In the genomic region with DNA sequence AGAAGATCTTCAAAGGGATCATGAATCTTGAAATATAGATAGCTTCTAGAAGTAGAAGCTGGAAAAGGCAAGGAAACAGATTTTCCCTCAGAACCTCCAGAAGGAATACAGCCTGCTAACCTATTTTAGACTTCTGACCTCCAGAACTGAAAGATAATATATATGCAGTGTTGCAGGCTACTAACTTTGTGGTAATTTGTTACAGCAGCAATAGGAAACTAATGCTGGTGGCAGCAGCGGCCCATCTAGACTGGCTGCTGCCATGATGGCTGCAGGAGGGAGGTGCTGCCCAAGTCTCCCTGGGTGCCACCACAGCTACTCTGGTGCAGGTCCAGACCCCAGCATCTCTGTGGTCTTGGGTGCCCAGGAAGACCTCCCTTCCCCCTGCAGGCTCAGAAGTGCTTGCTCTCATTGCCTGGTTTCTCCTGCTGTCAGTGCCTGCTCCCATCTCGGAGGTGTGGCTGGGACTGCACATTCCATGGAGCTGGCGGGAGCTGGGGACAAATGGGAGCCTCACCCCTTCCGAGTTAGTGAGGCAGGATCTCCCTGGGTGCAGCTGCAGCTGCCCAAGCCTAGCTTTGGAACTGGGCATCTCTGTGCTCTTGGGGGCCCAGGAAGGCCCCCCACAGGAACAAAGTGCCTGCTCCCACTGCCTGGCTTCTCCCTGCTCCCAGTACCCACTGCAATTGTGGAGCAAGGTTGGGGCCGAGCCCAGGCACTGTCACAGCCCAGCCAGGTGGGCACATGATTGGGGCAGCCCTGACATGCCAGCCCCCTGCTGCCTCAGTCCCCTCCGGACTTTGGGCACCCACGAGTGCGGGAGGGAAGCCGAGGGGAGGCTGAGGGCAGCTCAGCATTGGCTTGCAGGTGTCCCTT, we compare ENCODE assay signal across 31 cellular contexts.
"Had no signal": no experiment of that assay in that cellular context is flagged by ENCODE, and none has a peak within 500 bp of the region (broad histone marks: within the 10 kb centered on the region; RNA-seq: fewer than 3 reads in every experiment).

No MANE protein-coding gene starts in this region.

- H3K27me3 ChIP-seq: left lung, neutrophil, ovary, right atrium auricular region, testis, thyroid gland, transverse colon, upper lobe of left lung had no signal

- FAIRE-seq: islet of Langerhans, kidney, urothelium cell line had no signal

- H3K4me3 ChIP-seq: left lung, lower lobe of right lung, ovary, right atrium auricular region, skin epidermis, stomach, testis, thyroid gland, transverse colon, upper lobe of left lung had no signal

- ATAC-seq: left colon; left lung; lower lobe of right lung; naive thymus-derived CD8-positive, alpha-beta T cell; sciatic nerve; stimulated activated memory B cell treated with anti-CD40 and anti-IgM and Interleukin-4, amounts not matched to agents 10 μg/mL and 1 μg/mL and 100 μg/mL, for 72 hours had no signal

- H3K36me3 ChIP-seq: left lung, lower lobe of right lung, neutrophil, ovary, right atrium auricular region, stomach, thyroid gland, transverse colon, upper lobe of left lung had no signal

- H3K36me3 Mint-ChIP-seq: immature natural killer cell; stimulated activated memory B cell treated with anti-CD40 and anti-IgM and Interleukin-4, amounts not matched to agents 10 μg/mL and 1 μg/mL and 100 μg/mL, for 72 hours had no signal

- H3K4me1 ChIP-seq: left lung, lower lobe of right lung, right atrium auricular region, stomach, testis, thyroid gland, transverse colon, upper lobe of left lung had no signal

- H3K9me3 ChIP-seq: left lung, lower lobe of right lung, neutrophil, ovary, right atrium auricular region, stomach, testis, thyroid gland, transverse colon, upper lobe of left lung had no signal

- DNase-seq: hypothalamus; immature natural killer cell; kidney; left colon; lower lobe of right lung; mammary epithelial cell; mesenchymal stem cell; naive thymus-derived CD8-positive, alpha-beta T cell; occipital lobe; ovary; stimulated activated CD4-positive, alpha-beta T cell treated with anti-CD3 and anti-CD28 coated beads, Interleukin-12 subunit alpha, Interleukin-12 subunit beta, amount 100 ng/mL, for 4 hours; stimulated activated CD4-positive, alpha-beta T cell treated with anti-CD3 and anti-CD28 coated beads, Interleukin-15, amount 100 ng/mL, for 24 hours; stimulated activated CD4-positive, alpha-beta T cell treated with anti-CD3 and anti-CD28 coated beads, Interleukin-2, amount 100 ng/mL, for 24 hours; stimulated activated CD4-positive, alpha-beta T cell treated with anti-CD3 and anti-CD28 coated beads, Interleukin-4, amount 100 ng/mL, for 24 hours; stimulated activated naive CD4-positive, alpha-beta T cell treated with Interleukin-2 at 50 U/mL for 16 hours; stomach; testis; thyroid gland; transverse colon had no signal

- H3K27ac ChIP-seq: left lung, lower lobe of right lung, neutrophil, ovary, right atrium auricular region, skin epidermis, stomach, testis, thyroid gland, transverse colon, upper lobe of left lung had no signal

- H3K27ac Mint-ChIP-seq: immature natural killer cell; naive thymus-derived CD8-positive, alpha-beta T cell; nephron; progenitor cell of endocrine pancreas; stimulated activated memory B cell treated with anti-CD40 and anti-IgM and Interleukin-4, amounts not matched to agents 10 μg/mL and 1 μg/mL and 100 μg/mL, for 72 hours had no signal

- H3K9me3 Mint-ChIP-seq: immature natural killer cell; naive thymus-derived CD8-positive, alpha-beta T cell; stimulated activated memory B cell treated with anti-CD40 and anti-IgM and Interleukin-4, amounts not matched to agents 10 μg/mL and 1 μg/mL and 100 μg/mL, for 72 hours had no signal

- H3K4me3 Mint-ChIP-seq: immature natural killer cell; naive thymus-derived CD8-positive, alpha-beta T cell; nephron; neural crest cell; stimulated activated memory B cell treated with anti-CD40 and anti-IgM and Interleukin-4, amounts not matched to agents 10 μg/mL and 1 μg/mL and 100 μg/mL, for 72 hours had no signal

- H3K4me1 Mint-ChIP-seq: immature natural killer cell; naive thymus-derived CD8-positive, alpha-beta T cell; nephron; neural crest cell; stimulated activated memory B cell treated with anti-CD40 and anti-IgM and Interleukin-4, amounts not matched to agents 10 μg/mL and 1 μg/mL and 100 μg/mL, for 72 hours had no signal
